In the genomic region with DNA sequence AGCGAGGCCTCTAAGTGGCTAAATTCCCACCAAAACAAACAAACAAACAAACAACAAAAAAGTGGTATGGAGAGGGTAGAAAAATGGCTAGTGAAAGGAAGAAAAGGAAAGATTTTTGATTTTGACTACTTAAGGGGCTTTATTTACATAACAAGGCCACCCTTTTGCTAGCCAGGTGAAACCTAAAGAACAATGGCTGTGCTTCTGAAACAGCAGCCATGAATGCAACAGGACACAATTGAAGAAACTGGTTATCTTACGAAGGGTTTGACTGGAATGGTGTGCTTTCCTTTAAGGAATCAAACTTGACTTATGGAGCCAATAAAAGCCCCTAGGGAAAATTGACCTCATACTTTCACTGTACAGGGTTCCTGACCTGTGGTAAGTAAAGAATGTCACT, we compare ENCODE assay signal across 1 cellular context.
TF ChIP-seq lines count a peak whose summit lies in the region.

No MANE protein-coding gene starts in this region.

TF ChIP-seq in WTC11, 78 proteins besides CTCF, POLR2A, EP300 and RAD21 (continued from another document):
- TF ChIP-seq, protein P1, sequence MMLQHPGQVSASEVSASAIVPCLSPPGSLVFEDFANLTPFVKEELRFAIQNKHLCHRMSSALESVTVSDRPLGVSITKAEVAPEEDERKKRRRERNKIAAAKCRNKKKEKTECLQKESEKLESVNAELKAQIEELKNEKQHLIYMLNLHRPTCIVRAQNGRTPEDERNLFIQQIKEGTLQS (CRISPR knock-in tag; conservative IDR thresholded peaks at IDR 0.05): no peak
- TF ChIP-seq RELA (CRISPR knock-in tag; IDR thresholded peaks at IDR 0.05; ENCODE audit: borderline replicate concordance) (no peak), ATF1 (CRISPR knock-in tag; IDR thresholded peaks at IDR 0.05) (no peak), IRF2 (CRISPR knock-in tag; IDR thresholded peaks at IDR 0.05; ENCODE audit: borderline replicate concordance, low read depth) (no peak), ZNF219 (CRISPR knock-in tag; IDR thresholded peaks at IDR 0.05; ENCODE audit: borderline replicate concordance) (no peak)
